1 cellular context compared by ENCODE assay signal in the genomic region with DNA sequence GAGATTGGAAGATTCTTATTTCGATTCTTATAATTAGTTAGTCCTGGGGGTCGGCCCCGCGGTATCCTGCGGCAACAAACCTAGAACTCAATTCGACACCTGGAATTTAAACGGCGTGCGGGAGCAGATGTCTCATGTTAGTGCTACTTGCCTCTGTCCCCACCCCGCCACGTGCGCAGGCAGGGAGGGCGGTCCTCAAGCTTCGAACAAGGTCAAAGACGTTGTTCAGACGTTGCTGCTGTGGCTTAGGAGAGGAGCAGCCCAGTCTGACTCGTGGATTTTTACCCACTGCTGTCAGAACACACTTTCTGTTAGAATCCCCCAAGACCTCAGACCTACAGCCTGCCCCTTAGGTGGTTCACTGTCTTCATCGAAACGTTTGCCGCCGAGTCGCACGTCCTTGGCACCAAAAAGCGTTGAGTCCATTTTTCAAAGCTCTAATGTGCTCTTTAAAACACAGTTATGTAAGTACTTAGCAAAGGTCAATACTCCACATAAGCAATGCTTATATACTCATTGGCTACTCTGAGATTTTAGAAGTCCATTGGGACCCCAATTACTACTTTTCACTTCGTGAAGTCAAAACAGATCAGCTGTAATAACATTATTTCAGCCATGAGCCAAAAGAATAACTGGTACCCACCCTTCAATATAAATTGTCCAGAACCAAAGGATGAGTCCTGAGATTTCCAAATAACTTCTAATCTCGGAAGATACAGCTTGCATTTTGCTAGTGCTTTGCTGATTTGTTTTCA.
TF ChIP-seq lines count a peak whose summit lies in the region.

No MANE protein-coding gene starts in this region.

TF ChIP-seq in HepG2, 621 proteins besides CTCF, POLR2A, EP300 and RAD21 (continued from another document and continues in another):
- TF ChIP-seq ZBTB40 (IDR thresholded peaks at IDR 0.05) (no peak), ZBTB40 (CRISPR knock-in tag; IDR thresholded peaks at IDR 0.05) (peak; percentile 81), MTA1 (CRISPR knock-in tag; IDR thresholded peaks at IDR 0.05; ENCODE audit: borderline replicate concordance) (peak; percentile 59; the same call in 1 of the 2 replicates), SNAPC2 (CRISPR knock-in tag; IDR thresholded peaks at IDR 0.05) (peak; percentile 41; the same call in 1 of the 2 replicates), CREM (IDR thresholded peaks at IDR 0.05) (no peak; the same call in 1 of the 2 replicates), CREM (CRISPR knock-in tag; IDR thresholded peaks at IDR 0.05) (no peak), ZNF619 (CRISPR knock-in tag; IDR thresholded peaks at IDR 0.05) (no peak), KAT8 (CRISPR knock-in tag; IDR thresholded peaks at IDR 0.05) (peak; percentile 78), ZSCAN22 (CRISPR knock-in tag; IDR thresholded peaks at IDR 0.05) (no peak), TEAD3 (CRISPR knock-in tag; optimal IDR thresholded peaks at IDR 0.05; ENCODE audit: borderline replicate concordance) (peak; percentile 44), ZNF644 (CRISPR knock-in tag; IDR thresholded peaks at IDR 0.05; ENCODE audit: low read depth) (no peak; the same call in 1 of the 2 replicates), ZNF660 (CRISPR knock-in tag; IDR thresholded peaks at IDR 0.05; ENCODE audit: borderline replicate concordance, low read depth) (no peak), TOPORS (CRISPR knock-in tag; IDR thresholded peaks at IDR 0.05) (no peak), ZNF121 (CRISPR knock-in tag; IDR thresholded peaks at IDR 0.05) (peak; percentile 62; the same call in 1 of the 2 replicates), POLR2AphosphoS5 (IDR thresholded peaks at IDR 0.05; ENCODE audit: low read depth, low read length) (peak; percentile 88), TRAFD1 (CRISPR knock-in tag; IDR thresholded peaks at IDR 0.05; ENCODE audit: borderline replicate concordance) (no peak), REL (CRISPR knock-in tag; conservative IDR thresholded peaks at IDR 0.05) (0 out of 2 replicates have a peak, but pooled peaks have one; percentile 22), ZNF777 (CRISPR knock-in tag; IDR thresholded peaks at IDR 0.05) (0 out of 2 replicates have a peak, but pooled peaks have one; percentile 55), ATF1 (CRISPR knock-in tag; IDR thresholded peaks at IDR 0.05) (peak; percentile 66), TCF12 (IDR thresholded peaks at IDR 0.05) (no peak), TCF12 (CRISPR knock-in tag; IDR thresholded peaks at IDR 0.05) (peak; percentile 47; the same call in 1 of the 2 replicates), ZNF761 (CRISPR knock-in tag; conservative IDR thresholded peaks at IDR 0.05) (0 out of 2 replicates have a peak, but pooled peaks have one; percentile 18), ZFP1 (CRISPR knock-in tag; IDR thresholded peaks at IDR 0.05) (peak; percentile 16), ARNT2 (CRISPR knock-in tag; IDR thresholded peaks at IDR 0.05; ENCODE audit: low read depth) (peak; percentile 87), BHLHE40 (IDR thresholded peaks at IDR 0.05; ENCODE audit: low read length) (peak; percentile 92), AKAP8 (CRISPR knock-in tag; IDR thresholded peaks at IDR 0.05) (no peak), ARNTL (CRISPR knock-in tag; IDR thresholded peaks at IDR 0.05) (peak; percentile 93), ZNF136 (CRISPR knock-in tag; IDR thresholded peaks at IDR 0.05; ENCODE audit: low read depth) (peak; percentile 9; the same call in 1 of the 2 replicates), MED8 (CRISPR knock-in tag; IDR thresholded peaks at IDR 0.05; ENCODE audit: insufficient replicate concordance) (peak; percentile 44)
- TF ChIP-seq, protein P1, sequence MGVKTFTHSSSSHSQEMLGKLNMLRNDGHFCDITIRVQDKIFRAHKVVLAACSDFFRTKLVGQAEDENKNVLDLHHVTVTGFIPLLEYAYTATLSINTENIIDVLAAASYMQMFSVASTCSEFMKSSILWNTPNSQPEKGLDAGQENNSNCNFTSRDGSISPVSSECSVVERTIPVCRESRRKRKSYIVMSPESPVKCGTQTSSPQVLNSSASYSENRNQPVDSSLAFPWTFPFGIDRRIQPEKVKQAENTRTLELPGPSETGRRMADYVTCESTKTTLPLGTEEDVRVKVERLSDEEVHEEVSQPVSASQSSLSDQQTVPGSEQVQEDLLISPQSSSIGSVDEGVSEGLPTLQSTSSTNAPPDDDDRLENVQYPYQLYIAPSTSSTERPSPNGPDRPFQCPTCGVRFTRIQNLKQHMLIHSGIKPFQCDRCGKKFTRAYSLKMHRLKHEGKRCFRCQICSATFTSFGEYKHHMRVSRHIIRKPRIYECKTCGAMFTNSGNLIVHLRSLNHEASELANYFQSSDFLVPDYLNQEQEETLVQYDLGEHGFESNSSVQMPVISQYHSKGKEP (CRISPR knock-in tag; IDR thresholded peaks at IDR 0.05), result peak; percentile 80; the same call in 1 of the 2 replicates
- TF ChIP-seq, protein P2, sequence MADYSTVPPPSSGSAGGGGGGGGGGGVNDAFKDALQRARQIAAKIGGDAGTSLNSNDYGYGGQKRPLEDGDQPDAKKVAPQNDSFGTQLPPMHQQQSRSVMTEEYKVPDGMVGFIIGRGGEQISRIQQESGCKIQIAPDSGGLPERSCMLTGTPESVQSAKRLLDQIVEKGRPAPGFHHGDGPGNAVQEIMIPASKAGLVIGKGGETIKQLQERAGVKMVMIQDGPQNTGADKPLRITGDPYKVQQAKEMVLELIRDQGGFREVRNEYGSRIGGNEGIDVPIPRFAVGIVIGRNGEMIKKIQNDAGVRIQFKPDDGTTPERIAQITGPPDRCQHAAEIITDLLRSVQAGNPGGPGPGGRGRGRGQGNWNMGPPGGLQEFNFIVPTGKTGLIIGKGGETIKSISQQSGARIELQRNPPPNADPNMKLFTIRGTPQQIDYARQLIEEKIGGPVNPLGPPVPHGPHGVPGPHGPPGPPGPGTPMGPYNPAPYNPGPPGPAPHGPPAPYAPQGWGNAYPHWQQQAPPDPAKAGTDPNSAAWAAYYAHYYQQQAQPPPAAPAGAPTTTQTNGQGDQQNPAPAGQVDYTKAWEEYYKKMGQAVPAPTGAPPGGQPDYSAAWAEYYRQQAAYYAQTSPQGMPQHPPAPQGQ (CRISPR knock-in tag; IDR thresholded peaks at IDR 0.05; ENCODE audit: borderline replicate concordance), result peak; percentile 91; the same call in 1 of the 2 replicates
- TF ChIP-seq, protein P3, sequence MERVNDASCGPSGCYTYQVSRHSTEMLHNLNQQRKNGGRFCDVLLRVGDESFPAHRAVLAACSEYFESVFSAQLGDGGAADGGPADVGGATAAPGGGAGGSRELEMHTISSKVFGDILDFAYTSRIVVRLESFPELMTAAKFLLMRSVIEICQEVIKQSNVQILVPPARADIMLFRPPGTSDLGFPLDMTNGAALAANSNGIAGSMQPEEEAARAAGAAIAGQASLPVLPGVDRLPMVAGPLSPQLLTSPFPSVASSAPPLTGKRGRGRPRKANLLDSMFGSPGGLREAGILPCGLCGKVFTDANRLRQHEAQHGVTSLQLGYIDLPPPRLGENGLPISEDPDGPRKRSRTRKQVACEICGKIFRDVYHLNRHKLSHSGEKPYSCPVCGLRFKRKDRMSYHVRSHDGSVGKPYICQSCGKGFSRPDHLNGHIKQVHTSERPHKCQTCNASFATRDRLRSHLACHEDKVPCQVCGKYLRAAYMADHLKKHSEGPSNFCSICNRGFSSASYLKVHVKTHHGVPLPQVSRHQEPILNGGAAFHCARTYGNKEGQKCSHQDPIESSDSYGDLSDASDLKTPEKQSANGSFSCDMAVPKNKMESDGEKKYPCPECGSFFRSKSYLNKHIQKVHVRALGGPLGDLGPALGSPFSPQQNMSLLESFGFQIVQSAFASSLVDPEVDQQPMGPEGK (CRISPR knock-in tag; IDR thresholded peaks at IDR 0.05), result 0 out of 2 replicates have a peak, but pooled peaks have one; percentile 13
- TF ChIP-seq, protein P4, sequence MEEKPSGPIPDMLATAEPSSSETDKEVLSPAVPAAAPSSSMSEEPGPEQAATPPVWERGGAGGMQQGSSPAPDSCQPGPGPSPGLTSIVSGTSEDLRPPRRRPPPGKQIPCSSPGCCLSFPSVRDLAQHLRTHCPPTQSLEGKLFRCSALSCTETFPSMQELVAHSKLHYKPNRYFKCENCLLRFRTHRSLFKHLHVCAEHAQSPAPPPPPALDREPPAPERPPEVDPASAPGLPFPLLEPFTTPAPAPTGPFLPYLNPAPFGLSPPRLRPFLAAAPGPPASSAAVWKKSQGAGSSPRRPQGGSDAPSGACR (CRISPR knock-in tag; IDR thresholded peaks at IDR 0.05), result no peak
- TF ChIP-seq, protein P5, sequence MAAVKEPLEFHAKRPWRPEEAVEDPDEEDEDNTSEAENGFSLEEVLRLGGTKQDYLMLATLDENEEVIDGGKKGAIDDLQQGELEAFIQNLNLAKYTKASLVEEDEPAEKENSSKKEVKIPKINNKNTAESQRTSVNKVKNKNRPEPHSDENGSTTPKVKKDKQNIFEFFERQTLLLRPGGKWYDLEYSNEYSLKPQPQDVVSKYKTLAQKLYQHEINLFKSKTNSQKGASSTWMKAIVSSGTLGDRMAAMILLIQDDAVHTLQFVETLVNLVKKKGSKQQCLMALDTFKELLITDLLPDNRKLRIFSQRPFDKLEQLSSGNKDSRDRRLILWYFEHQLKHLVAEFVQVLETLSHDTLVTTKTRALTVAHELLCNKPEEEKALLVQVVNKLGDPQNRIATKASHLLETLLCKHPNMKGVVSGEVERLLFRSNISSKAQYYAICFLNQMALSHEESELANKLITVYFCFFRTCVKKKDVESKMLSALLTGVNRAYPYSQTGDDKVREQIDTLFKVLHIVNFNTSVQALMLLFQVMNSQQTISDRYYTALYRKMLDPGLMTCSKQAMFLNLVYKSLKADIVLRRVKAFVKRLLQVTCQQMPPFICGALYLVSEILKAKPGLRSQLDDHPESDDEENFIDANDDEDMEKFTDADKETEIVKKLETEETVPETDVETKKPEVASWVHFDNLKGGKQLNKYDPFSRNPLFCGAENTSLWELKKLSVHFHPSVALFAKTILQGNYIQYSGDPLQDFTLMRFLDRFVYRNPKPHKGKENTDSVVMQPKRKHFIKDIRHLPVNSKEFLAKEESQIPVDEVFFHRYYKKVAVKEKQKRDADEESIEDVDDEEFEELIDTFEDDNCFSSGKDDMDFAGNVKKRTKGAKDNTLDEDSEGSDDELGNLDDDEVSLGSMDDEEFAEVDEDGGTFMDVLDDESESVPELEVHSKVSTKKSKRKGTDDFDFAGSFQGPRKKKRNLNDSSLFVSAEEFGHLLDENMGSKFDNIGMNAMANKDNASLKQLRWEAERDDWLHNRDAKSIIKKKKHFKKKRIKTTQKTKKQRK (IDR thresholded peaks at IDR 0.05; ENCODE audit: low read length), result no peak
